Comparison of ENCODE assay signal across 1 cellular context in genomic region chr7:49776994-49777393, GRCh38.
TF ChIP-seq lines count a peak whose summit lies in the region.

No MANE protein-coding gene starts in this region.

TF ChIP-seq in HepG2, 621 proteins besides CTCF, POLR2A, EP300 and RAD21 (continued from another document):
- TF ChIP-seq ZNF574 (CRISPR knock-in tag; IDR thresholded peaks at IDR 0.05) (no peak), ZNF572 (CRISPR knock-in tag; IDR thresholded peaks at IDR 0.05) (no peak), ZNF615 (CRISPR knock-in tag; IDR thresholded peaks at IDR 0.05; ENCODE audit: borderline replicate concordance) (no peak), POLR2G (IDR thresholded peaks at IDR 0.05; ENCODE audit: low read depth, low read length) (no peak)
- TF ChIP-seq, protein P1, sequence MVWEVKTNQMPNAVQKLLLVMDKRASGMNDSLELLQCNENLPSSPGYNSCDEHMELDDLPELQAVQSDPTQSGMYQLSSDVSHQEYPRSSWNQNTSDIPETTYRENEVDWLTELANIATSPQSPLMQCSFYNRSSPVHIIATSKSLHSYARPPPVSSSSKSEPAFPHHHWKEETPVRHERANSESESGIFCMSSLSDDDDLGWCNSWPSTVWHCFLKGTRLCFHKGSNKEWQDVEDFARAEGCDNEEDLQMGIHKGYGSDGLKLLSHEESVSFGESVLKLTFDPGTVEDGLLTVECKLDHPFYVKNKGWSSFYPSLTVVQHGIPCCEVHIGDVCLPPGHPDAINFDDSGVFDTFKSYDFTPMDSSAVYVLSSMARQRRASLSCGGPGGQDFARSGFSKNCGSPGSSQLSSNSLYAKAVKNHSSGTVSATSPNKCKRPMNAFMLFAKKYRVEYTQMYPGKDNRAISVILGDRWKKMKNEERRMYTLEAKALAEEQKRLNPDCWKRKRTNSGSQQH (CRISPR knock-in tag; IDR thresholded peaks at IDR 0.05; ENCODE audit: low read depth) = no peak
